In the genomic region with DNA sequence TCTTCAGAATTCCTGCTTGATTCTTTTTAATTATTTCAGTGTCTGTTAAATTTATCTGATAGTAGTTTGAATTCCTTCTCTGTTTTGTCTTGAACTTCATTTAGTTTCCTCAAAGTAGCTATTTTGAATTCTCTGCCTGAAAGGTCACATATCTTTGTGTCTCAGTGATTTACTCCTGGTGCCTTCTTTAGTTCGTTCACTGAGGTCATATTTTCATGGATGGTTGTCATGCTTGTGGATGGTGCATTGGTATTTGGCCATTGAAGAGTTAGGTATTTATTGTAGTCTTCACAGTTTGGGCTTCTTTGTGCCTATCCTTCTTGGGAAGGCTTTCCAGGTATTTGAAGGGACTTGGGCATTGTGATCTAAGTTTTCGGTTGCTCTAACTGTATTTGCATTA, we compare ENCODE assay signal across 22 cellular contexts.
A peak's percentile ranks its signal among the peaks of the same experiment; 100 is the strongest.
DNase-seq lines count a peak whose midpoint lies in the region; ATAC-seq, FAIRE-seq and TF ChIP-seq lines count a peak whose summit lies in the region.
"Had no signal": no experiment of that assay in that cellular context is flagged by ENCODE, and none has a peak within 500 bp of the region (broad histone marks: within the 10 kb centered on the region; RNA-seq: fewer than 3 reads in every experiment).

No MANE protein-coding gene starts in this region.

- no TSS peak for BruUV-seq in PC-9 (replicated peaks; lab: Mats Ljungman, UMichigan)

- no peaks in the 10 kb centered on the region for H3K79me1 ChIP-seq in mesenchymal stem cell (replicated peaks; ENCODE audit: low read length, poor library complexity, severe bottlenecking)

- TF ChIP-seq CTCF in D721Med (IDR thresholded peaks at IDR 0.05; ENCODE audit: insufficient read depth, missing control alignments) (no peak), PC-9 (conservative IDR thresholded peaks at IDR 0.05) (no peak), smooth muscle cell (IDR thresholded peaks at IDR 0.05; ENCODE audit: borderline replicate concordance, insufficient read depth, poor library complexity, severe bottlenecking) (no peak)

- no peak for ATAC-seq in GM19467 (IDR thresholded peaks at IDR 0.05; ENCODE audit: unreplicated experiment)
- ATAC-seq: CD8-positive, alpha-beta T cell; GM23338 had no signal

- H3K4ac ChIP-seq in mesenchymal stem cell (ENCODE audit: low read depth in 1 of 2, low read length in 2 of 2), result no peak overlapping the region

- peak; percentile 71 for FAIRE-seq in D721Med (lab: Jason Lieb, UNC)
- FAIRE-seq: GM18507 had no signal

- H2AFZ ChIP-seq in PC-9, result 0 out of 2 replicates have a peak overlapping the region, but pooled peaks have one; percentile 10
- H2AFZ ChIP-seq in mesenchymal stem cell (ENCODE audit: low read depth, low read length), result no peak overlapping the region
- no peak overlapping the region for H2AFZ ChIP-seq in smooth muscle cell (ENCODE audit: low read depth)
- H2AFZ ChIP-seq: GM23338 had no signal

- H3K9me2 ChIP-seq in PC-9 (ENCODE audit: insufficient read depth), result no peaks in the 10 kb centered on the region

- H3F3A ChIP-seq in PC-9 (ENCODE audit: insufficient read depth, low read depth) (peaks cover 32% of the 10 kb centered on the region), smooth muscle cell (ENCODE audit: low read depth) (peaks cover 11% of the 10 kb centered on the region)

- H2BK120ac ChIP-seq in mesenchymal stem cell (ENCODE audit: low read depth, low read length), result no peak overlapping the region

- H3K9ac ChIP-seq in mesenchymal stem cell (ENCODE audit: low read length) (no peak overlapping the region), smooth muscle cell (ENCODE audit: low read depth) (no peak overlapping the region)

- H4K91ac ChIP-seq in mesenchymal stem cell (ENCODE audit: low read length), result no peak overlapping the region

- no peak overlapping the region for H2AK5ac ChIP-seq in mesenchymal stem cell (ENCODE audit: low read length, severe bottlenecking)

- DNase-seq in D721Med (ENCODE audit: insufficient read length, low spot score) (no peak), PC-9 (no peak), mesenchymal stem cell (no peak), smooth muscle cell (lab: John Stamatoyannopoulos, UW; ENCODE audit: unreplicated experiment) (no peak), NCI-H510A treated with DMSO at 0.1 percent for 48 hours (lab: John Stamatoyannopoulos, UW) (no peak), NCI-H774 (lab: John Stamatoyannopoulos, UW) (no peak)
- DNase-seq: CD8-positive, alpha-beta T cell; DND-41; H9; NCI-H1092; NCI-H1417 treated with DMSO at 0.1 percent for 48 hours; NCI-H1694 treated with DMSO at 0.1 percent for 48 hours; NCI-H2081; NCI-H2171; NCI-H226; NCI-H524; NCI-H748 treated with DMSO at 0.1 percent for 48 hours had no signal

- H3K27ac ChIP-seq in PC-9 (peak overlapping the region; percentile 98), mesenchymal stem cell (ENCODE audit: low read length, poor library complexity, severe bottlenecking) (peak overlapping the region; percentile 97), smooth muscle cell (ENCODE audit: low read depth) (peak overlapping the region; percentile 6)
- H3K27ac ChIP-seq: C4-2B, HL-60 had no signal

- peak overlapping the region in 1 of 2 experiments; percentile 97 for H2BK12ac ChIP-seq in mesenchymal stem cell (ENCODE audit: low read length in 2 of 2)

- H3K79me2 ChIP-seq in PC-9 (ENCODE audit: low read depth), result no peaks in the 10 kb centered on the region
- H3K79me2 ChIP-seq in smooth muscle cell (ENCODE audit: low read depth), result no peaks in the 10 kb centered on the region

- H3K4me2 ChIP-seq in PC-9 (no peak overlapping the region), mesenchymal stem cell (ENCODE audit: low read length, poor library complexity, severe bottlenecking) (no peak overlapping the region), smooth muscle cell (no peak overlapping the region)
- H3K4me2 ChIP-seq: GM23338 had no signal

- CTCF ChIA-PET in PC-9 (lab: Charles Lee), result no interaction called here

- no peak overlapping the region for H4K8ac ChIP-seq in mesenchymal stem cell (ENCODE audit: low read length)

- no peak overlapping the region for H2BK15ac ChIP-seq in mesenchymal stem cell (ENCODE audit: low read depth, poor library complexity, severe bottlenecking)

- H3K9me3 ChIP-seq in PC-9 (ENCODE audit: insufficient read depth, low read depth), result 0 out of 2 replicates have a peak, but pooled peaks cover 5% of the 10 kb centered on the region
- no peaks in the 10 kb centered on the region for H3K9me3 ChIP-seq in mesenchymal stem cell (ENCODE audit: control insufficient read depth, low read length)
- H3K9me3 ChIP-seq in smooth muscle cell (replicated peaks; ENCODE audit: low read depth), result no peaks in the 10 kb centered on the region

- no peak overlapping the region for H2BK5ac ChIP-seq in mesenchymal stem cell (ENCODE audit: low read depth, low read length, poor library complexity, severe bottlenecking)

- H3K36me3 ChIP-seq in PC-9 (ENCODE audit: low read depth), result no peaks in the 10 kb centered on the region
- H3K36me3 ChIP-seq in mesenchymal stem cell (ENCODE audit: control insufficient read depth in 1 of 2, insufficient read depth in 2 of 2, low read depth in 1 of 2, low read length in 2 of 2), result no peaks in the 10 kb centered on the region
- H3K36me3 ChIP-seq in smooth muscle cell (ENCODE audit: low read depth), result no peaks in the 10 kb centered on the region

- H3K14ac ChIP-seq in mesenchymal stem cell (ENCODE audit: low read length in 2 of 2), result no peak overlapping the region

- intact Hi-C loops in PC-9 (cut with micrococcal nuclease; ENCODE audit: unreplicated experiment), result loop anchor here (5.0 kb wide), 2 partner anchors 661 to 944 kb away; a partner anchor contains a TSS

- WGBS in mesenchymal stem cell, result 66% methylated on average over 2 of the region's 2 CpGs
- WGBS in smooth muscle cell (ENCODE audit: low lambda C conversion rate), result 81% methylated on average over 2 of the region's 2 CpGs

- H3K27me3 ChIP-seq in PC-9 (ENCODE audit: insufficient read depth, low read depth) (no peaks in the 10 kb centered on the region), mesenchymal stem cell (ENCODE audit: control insufficient read depth in 1 of 2, insufficient read depth in 1 of 2, low read length in 2 of 2) (no peaks in the 10 kb centered on the region), smooth muscle cell (ENCODE audit: low read depth) (no peaks in the 10 kb centered on the region)

- H3K18ac ChIP-seq in mesenchymal stem cell (ENCODE audit: low read depth in 1 of 2, low read length in 2 of 2), result no peak overlapping the region

- POLR2A ChIA-PET in PC-9 (lab: Charles Lee; ENCODE audit: unreplicated experiment), result interaction anchor here (0.6 kb wide), 1 partner anchor 660 kb away, joined by 4 read pairs; no protein-coding TSS in a partner anchor

- H3K4me3 ChIP-seq in PC-9, result no peak overlapping the region
- no peak overlapping the region for H3K4me3 ChIP-seq in mesenchymal stem cell (ENCODE audit: insufficient read depth in 1 of 2, low read depth in 1 of 2, low read length in 2 of 2)
- no peak overlapping the region for H3K4me3 ChIP-seq in smooth muscle cell
- H3K4me3 ChIP-seq: GM23338 had no signal

- H3K4me1 ChIP-seq in PC-9 (replicated peaks; ENCODE audit: insufficient read depth) (peaks cover 37% of the 10 kb centered on the region), mesenchymal stem cell (ENCODE audit: control insufficient read depth, insufficient read depth, low read depth, low read length) (peaks cover 15% of the 10 kb centered on the region), smooth muscle cell (ENCODE audit: low read depth) (no peaks in the 10 kb centered on the region)

- no peak overlapping the region for H3K23ac ChIP-seq in mesenchymal stem cell (ENCODE audit: low read length in 2 of 2)

- H4K20me1 ChIP-seq in PC-9 (ENCODE audit: insufficient read depth) (no peaks in the 10 kb centered on the region), smooth muscle cell (ENCODE audit: low read depth) (peaks cover 3% of the 10 kb centered on the region)

Comparison
In these comparisons a context has a peak if more than half of its experiments do, and no peak if none do; other contexts are left out.
1. H3K27ac ChIP-seq: peak in every context shown above with its lines; median percentile 98 in PC-9; 97 in mesenchymal stem cell; 6 in smooth muscle cell.